Comparison of ENCODE assay signal across 20 cellular contexts in genomic region chr6:49416195-49416594, GRCh38. TPM values are rescaled to one million over a fixed set of nuclear protein-coding genes. Genes with fewer than 3 reads are reported as not detected.
A peak's percentile ranks its signal among the peaks of the same experiment; 100 is the strongest.
DNase-seq lines count a peak whose midpoint lies in the region; ATAC-seq and TF ChIP-seq lines count a peak whose summit lies in the region.
"Had no signal": no experiment of that assay in that cellular context is flagged by ENCODE, and none has a peak within 500 bp of the region (broad histone marks: within the 10 kb centered on the region; RNA-seq: fewer than 3 reads in every experiment).

No MANE protein-coding gene starts in this region.

- no peak overlapping the region for H3K27ac Mint-ChIP-seq in natural killer cell treated with Interleukin-12 subunit alpha and Interleukin-12 subunit beta and Interleukin-15 and Interleukin-18, amount 100 ng/mL, for 72 hours
- H3K27ac Mint-ChIP-seq in activated naive CD4-positive, alpha-beta T cell treated with anti-CD3 and anti-CD28 coated beads, Interleukin-2, amount 50 U/mL, for 72 hours = no peak overlapping the region
- H3K27ac Mint-ChIP-seq: B cell; CD4-positive, CD25-positive, alpha-beta regulatory T cell; CD8-positive, alpha-beta T cell; GM23338; HFFc6 had no signal

- H3K36me3 Mint-ChIP-seq in natural killer cell treated with Interleukin-12 subunit alpha and Interleukin-12 subunit beta and Interleukin-15 and Interleukin-18, amount 100 ng/mL, for 72 hours = no peaks in the 10 kb centered on the region
- no peaks in the 10 kb centered on the region for H3K36me3 Mint-ChIP-seq in activated naive CD4-positive, alpha-beta T cell treated with anti-CD3 and anti-CD28 coated beads, Interleukin-2, amount 50 U/mL, for 72 hours
- H3K36me3 Mint-ChIP-seq: CD4-positive, CD25-positive, alpha-beta regulatory T cell; CD8-positive, alpha-beta T cell had no signal

- no peaks in the 10 kb centered on the region for H3K9me3 Mint-ChIP-seq in natural killer cell treated with Interleukin-12 subunit alpha and Interleukin-12 subunit beta and Interleukin-15 and Interleukin-18, amount 100 ng/mL, for 72 hours
- no peaks in the 10 kb centered on the region for H3K9me3 Mint-ChIP-seq in activated naive CD4-positive, alpha-beta T cell treated with anti-CD3 and anti-CD28 coated beads, Interleukin-2, amount 50 U/mL, for 72 hours
- H3K9me3 Mint-ChIP-seq: CD8-positive, alpha-beta T cell; GM23338; HFFc6 had no signal

- no peaks in the 10 kb centered on the region for H3K9me2 ChIP-seq in PC-3 (replicated peaks; ENCODE audit: low read length)

- TF ChIP-seq CTCF in PC-3 (conservative IDR thresholded peaks at IDR 0.05; ENCODE audit: low read depth, low read length) = no peak
- no peak for TF ChIP-seq CTCF in fibroblast of mammary gland (conservative IDR thresholded peaks at IDR 0.05; ENCODE audit: control insufficient read depth, insufficient read depth, low read depth, low read length)

- CTCF ChIA-PET in PC-3 (lab: Charles Lee) = interaction anchor here (0.8 kb wide), 1 partner anchor 1563 kb away, joined by 4 read pairs; no protein-coding TSS in a partner anchor

- peak overlapping the region; percentile 46 for H3K4me2 ChIP-seq in PC-3 (ENCODE audit: low read length)
- H3K4me2 ChIP-seq: BLaER1, GM23338 had no signal

- no TSS peak for BruUV-seq in PC-3 (replicated peaks; lab: Mats Ljungman, UMichigan)

- H3K9me3 ChIP-seq in PC-3 (ENCODE audit: low read length) = no peaks in the 10 kb centered on the region
- H3K9me3 ChIP-seq: BLaER1, Caco-2, HAP-1 had no signal

- H2AFZ ChIP-seq in PC-3 (ENCODE audit: low read length) = peak overlapping the region; percentile 52
- H2AFZ ChIP-seq: GM23338 had no signal

- peaks cover 9 to 23% of the 10 kb centered on the region in 2 donors for H3K27me3 Mint-ChIP-seq in natural killer cell treated with Interleukin-12 subunit alpha and Interleukin-12 subunit beta and Interleukin-15 and Interleukin-18, amount 100 ng/mL, for 72 hours
- H3K27me3 Mint-ChIP-seq: CD4-positive, CD25-positive, alpha-beta regulatory T cell had no signal

- H3K27ac ChIP-seq in PC-3 (ENCODE audit: low read length) = peak overlapping the region; percentile 47
- H3K27ac ChIP-seq: 22Rv1, BLaER1, C4-2B had no signal

- intact Hi-C loops in PC-3 (cut with micrococcal nuclease) = no loop called here

- H4K20me1 ChIP-seq in PC-3 (ENCODE audit: low read length) = no peaks in the 10 kb centered on the region
- H4K20me1 ChIP-seq: BLaER1 had no signal

- no peaks in the 10 kb centered on the region for H3K36me3 ChIP-seq in PC-3 (ENCODE audit: low read depth, low read length)
- H3K36me3 ChIP-seq: BLaER1, HAP-1 had no signal

- no peak overlapping the region for H3K9ac ChIP-seq in PC-3 (ENCODE audit: low read length)
- H3K9ac ChIP-seq: BLaER1 had no signal

- no peaks in the 10 kb centered on the region for H3K79me2 ChIP-seq in PC-3 (ENCODE audit: low read length)

- DNase-seq in NCI-H1048 (lab: John Stamatoyannopoulos, UW) (peak; percentile 36), PC-3 (peak; percentile 68), fibroblast of mammary gland (ENCODE audit: low read depth) (peak; percentile 14), amniotic stem cell (lab: John Stamatoyannopoulos, UW) (no peak)
- no peak for DNase-seq in activated CD4-positive, alpha-beta T cell treated with anti-CD3 and anti-CD28 coated beads for 1 hour
- no peak for DNase-seq in natural killer cell treated with Interleukin-12 subunit alpha and Interleukin-12 subunit beta and Interleukin-15 and Interleukin-18, amount 100 ng/mL, for 72 hours (ENCODE audit: low spot score)
- DNase-seq in activated naive CD4-positive, alpha-beta T cell treated with anti-CD3 and anti-CD28 coated beads, Interleukin-2, amount 50 U/mL, for 72 hours (ENCODE audit: low spot score in 2 of 2) = no peak
- DNase-seq: Caco-2; CD4-positive, CD25-positive, alpha-beta regulatory T cell; CD8-positive, alpha-beta T cell; DMS153; DND-41; HFFc6 had no signal

- ATAC-seq in GM19463 (IDR thresholded peaks at IDR 0.05; ENCODE audit: unreplicated experiment) (peak; percentile 50), PC-3 (peak; percentile 68)
- no peak for ATAC-seq in natural killer cell treated with Interleukin-12 subunit alpha and Interleukin-12 subunit beta and Interleukin-15 and Interleukin-18, amount 100 ng/mL, for 72 hours
- ATAC-seq in activated naive CD4-positive, alpha-beta T cell treated with anti-CD3 and anti-CD28 coated beads, Interleukin-2, amount 50 U/mL, for 72 hours = no peak
- ATAC-seq: CD8-positive, alpha-beta T cell; GM23338 had no signal

- H3K27me3 ChIP-seq in PC-3 (ENCODE audit: low read length) = no peaks in the 10 kb centered on the region
- H3K27me3 ChIP-seq: BLaER1 had no signal

- no peaks in the 10 kb centered on the region for H3F3A ChIP-seq in PC-3 (ENCODE audit: low read length, unreplicated experiment)

- peaks cover 18% of the 10 kb centered on the region for H3K4me1 ChIP-seq in PC-3 (ENCODE audit: insufficient read depth, low read length)
- H3K4me1 ChIP-seq: BLaER1, HAP-1 had no signal

- no peaks in the 10 kb centered on the region for H3K4me1 Mint-ChIP-seq in natural killer cell treated with Interleukin-12 subunit alpha and Interleukin-12 subunit beta and Interleukin-15 and Interleukin-18, amount 100 ng/mL, for 72 hours (ENCODE audit: low read depth in 2 of 2)
- H3K4me1 Mint-ChIP-seq: B cell; CD4-positive, CD25-positive, alpha-beta regulatory T cell had no signal

- H3K4me3 Mint-ChIP-seq in natural killer cell treated with Interleukin-12 subunit alpha and Interleukin-12 subunit beta and Interleukin-15 and Interleukin-18, amount 100 ng/mL, for 72 hours = no peak overlapping the region
- H3K4me3 Mint-ChIP-seq: B cell; CD4-positive, CD25-positive, alpha-beta regulatory T cell; CD8-positive, alpha-beta T cell; GM23338; HFFc6 had no signal

- H3K4me3 ChIP-seq in PC-3 (ENCODE audit: low read length) = no peak overlapping the region
- no peak overlapping the region for H3K4me3 ChIP-seq in fibroblast of mammary gland (ENCODE audit: control insufficient read depth, low read depth, low read length)
- H3K4me3 ChIP-seq: BLaER1, GM23338, HAP-1 had no signal

- POLR2A ChIA-PET in PC-3 (lab: Charles Lee; ENCODE audit: unreplicated experiment) = no interaction called here

RNA-seq across cellular contexts. Expression of gene MMUT, which starts 46.9 kb away (rescaled TPM):
- total RNA-seq in PC-3 (2014; rRNA removed) = 3.7 and 4.5 TPM in 2 replicates
- total RNA-seq in natural killer cell treated with Interleukin-12 subunit alpha and Interleukin-12 subunit beta and Interleukin-15 and Interleukin-18, amount 100 ng/mL, for 72 hours = 10 to 100 TPM in 1 of 2 donors, 1 to 10 TPM in 1; 9.7 to 10.6 TPM
- 10 to 100 TPM; 14.3 to 24.6 TPM for total RNA-seq in activated naive CD4-positive, alpha-beta T cell treated with anti-CD3 and anti-CD28 coated beads, Interleukin-2, amount 50 U/mL, for 72 hours

RNA-seq across cellular contexts. Expression of gene CENPQ, which starts 47.0 kb away (rescaled TPM):
- 8.3 and 9.7 TPM in 2 replicates for total RNA-seq in PC-3 (2014; rRNA removed)
- 10 to 100 TPM in 1 of 2 donors, 1 to 10 TPM in 1; 7.4 to 11.3 TPM for total RNA-seq in natural killer cell treated with Interleukin-12 subunit alpha and Interleukin-12 subunit beta and Interleukin-15 and Interleukin-18, amount 100 ng/mL, for 72 hours
- total RNA-seq in activated naive CD4-positive, alpha-beta T cell treated with anti-CD3 and anti-CD28 coated beads, Interleukin-2, amount 50 U/mL, for 72 hours = 10 to 100 TPM; 12.3 to 17.4 TPM

Comparison
In these comparisons a context has a peak if more than half of its experiments do, and no peak if none do; other contexts are left out.
1. ATAC-seq: peak in GM19463 (single experiment) and PC-3 (single experiment); none in natural killer cell treated with Interleukin-12 subunit alpha and Interleukin-12 subunit beta and Interleukin-15 and Interleukin-18, amount 100 ng/mL, for 72 hours (0 of 2) and activated naive CD4-positive, alpha-beta T cell treated with anti-CD3 and anti-CD28 coated beads, Interleukin-2, amount 50 U/mL, for 72 hours (0 of 2).
2. DNase-seq: peak in NCI-H1048 (single experiment), PC-3 (single experiment) and fibroblast of mammary gland (single experiment); none in activated CD4-positive, alpha-beta T cell treated with anti-CD3 and anti-CD28 coated beads for 1 hour (single experiment), natural killer cell treated with Interleukin-12 subunit alpha and Interleukin-12 subunit beta and Interleukin-15 and Interleukin-18, amount 100 ng/mL, for 72 hours (single experiment), activated naive CD4-positive, alpha-beta T cell treated with anti-CD3 and anti-CD28 coated beads, Interleukin-2, amount 50 U/mL, for 72 hours (0 of 2) and amniotic stem cell (single experiment).